8 cellular contexts compared by ENCODE assay signal in genomic region chr21:29164330-29164942, GRCh38. TPM values are rescaled to one million over a fixed set of nuclear protein-coding genes. Genes with fewer than 3 reads are reported as not detected.
A peak's percentile ranks its signal among the peaks of the same experiment; 100 is the strongest.
DNase-seq lines count a peak whose midpoint lies in the region; ATAC-seq and TF ChIP-seq lines count a peak whose summit lies in the region.

No MANE protein-coding gene starts in this region.

- peaks cover 16% of the 10 kb centered on the region for H3K36me3 Mint-ChIP-seq in chondrocyte (ENCODE audit: low read depth)

- H3K79me2 ChIP-seq in ACC112 (ENCODE audit: control insufficient read depth, insufficient read depth, low read length, unreplicated experiment), result no peaks in the 10 kb centered on the region

- peak overlapping the region; percentile 99 for H3K27ac Mint-ChIP-seq in chondrocyte (ENCODE audit: unreplicated experiment)

- H3K4me1 Mint-ChIP-seq in chondrocyte (ENCODE audit: low read depth), result peaks cover 50% of the 10 kb centered on the region

- TF ChIP-seq CTCF in chondrocyte (IDR thresholded peaks at IDR 0.05) (peak; percentile 95), lower lobe of right lung (IDR thresholded peaks at IDR 0.05) (peak; percentile 71)

- H3K4me1 ChIP-seq in ACC112 (ENCODE audit: control insufficient read depth, insufficient read depth, low read length, unreplicated experiment) (peaks cover 29% of the 10 kb centered on the region), lower lobe of right lung (peaks cover 36% of the 10 kb centered on the region)

- no peaks in the 10 kb centered on the region for H3K9me3 Mint-ChIP-seq in chondrocyte (ENCODE audit: low read depth)

- peak; percentile 68 for ATAC-seq in GM18868 (IDR thresholded peaks at IDR 0.05; ENCODE audit: unreplicated experiment)
- ATAC-seq in lower lobe of right lung, result peak; percentile 53 to 81

- intact Hi-C loops in lower lobe of right lung (cut with DNase I), result loop anchor here (5.0 to 10.0 kb wide), 2 partner anchors 180 to 208 kb away; no protein-coding TSS in a partner anchor

- H3K27me3 ChIP-seq in ACC112 (ENCODE audit: insufficient read depth, low read length) (no peaks in the 10 kb centered on the region), lower lobe of right lung (ENCODE audit: low read depth) (no peaks in the 10 kb centered on the region)

- no peak overlapping the region for H3K4me3 Mint-ChIP-seq in chondrocyte (ENCODE audit: unreplicated experiment)

- H3K36me3 ChIP-seq in ACC112 (ENCODE audit: insufficient read depth, low read length), result no peaks in the 10 kb centered on the region
- H3K36me3 ChIP-seq in lower lobe of right lung, result no peaks in the 10 kb centered on the region

- H3K4me3 ChIP-seq in ACC112 (ENCODE audit: low read depth, low read length), result no peak overlapping the region
- no peak overlapping the region for H3K4me3 ChIP-seq in lower lobe of right lung

- H3K27me3 Mint-ChIP-seq in chondrocyte (ENCODE audit: low read depth), result no peaks in the 10 kb centered on the region

- peak; percentile 52 for DNase-seq in NCI-H748 (lab: John Stamatoyannopoulos, UW; ENCODE audit: unreplicated experiment)
- DNase-seq in chondrocyte (ENCODE audit: low spot score), result no peak
- DNase-seq in lower lobe of right lung, result no peak
- DNase-seq in amygdala (lab: John Stamatoyannopoulos, UW), result no peak
- no peak for DNase-seq in activated naive CD4-positive, alpha-beta T cell treated with Interleukin-2 at 50 U/mL for 16 hours
- DNase-seq in NCI-H187 treated with DMSO at 0.1 percent for 48 hours (lab: John Stamatoyannopoulos, UW), result no peak

- peak overlapping the region; percentile 94 for H3K27ac ChIP-seq in ACC112 (ENCODE audit: low read depth, low read length)
- H3K27ac ChIP-seq in lower lobe of right lung, result peak overlapping the region; percentile 51

- H2AFZ ChIP-seq in ACC112 (ENCODE audit: low read length, unreplicated experiment), result no peak overlapping the region

- H3K9me3 ChIP-seq in lower lobe of right lung, result no peaks in the 10 kb centered on the region

RNA-seq across cellular contexts. Expression of gene MAP3K7CL, which starts 34.0 kb away (rescaled TPM):
- 12.8 to 99.2 TPM (median 93.1 TPM) in 3 replicates for total RNA-seq in chondrocyte
- 8.3 TPM for total RNA-seq in lower lobe of right lung
